ENCODE assay signal across 8 cellular contexts in the genomic region with DNA sequence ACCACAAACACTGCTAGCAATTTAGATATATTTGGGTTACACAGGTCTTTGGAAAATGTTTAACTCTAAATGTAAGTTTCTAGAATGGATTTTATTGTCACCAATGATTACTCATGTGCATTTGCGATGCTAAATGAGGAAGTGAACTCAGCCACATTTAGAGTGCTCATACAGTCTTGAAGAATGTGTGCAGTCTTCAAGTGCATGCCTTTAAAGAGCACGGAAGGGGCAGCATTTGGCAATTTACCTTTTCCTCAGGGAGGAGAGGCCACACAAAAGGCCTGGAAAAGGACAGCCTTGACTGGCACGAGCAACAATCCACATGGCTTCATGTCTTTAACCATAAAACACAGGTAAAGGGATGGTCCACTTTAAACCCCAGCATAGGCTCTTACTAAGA.
DNase-seq lines count a peak whose midpoint lies in the region; ATAC-seq and TF ChIP-seq lines count a peak whose summit lies in the region.

No MANE protein-coding gene starts in this region.

- H3K27ac ChIP-seq in DOHH2 (ENCODE audit: low read depth, low read length) (peak overlapping the region; percentile 48), tibial artery (peak overlapping the region; percentile 19 to 78)

- H3K36me3 Mint-ChIP-seq in activated T-helper 2 cell treated with anti-CD3 and anti-CD28 coated beads, Interferon-gamma antibody, Interleukin-2, Interleukin-4, amounts not matched to agents 10 μg/mL and 5 μg/mL and 100 μg/mL, durations not matched to agents 14 hours and 24 hours and 36 hours (ENCODE audit: low read depth): no peaks in the 10 kb centered on the region

- peaks cover 5% of the 10 kb centered on the region for H3K9me3 Mint-ChIP-seq in activated T-helper 2 cell treated with anti-CD3 and anti-CD28 coated beads, Interferon-gamma antibody, Interleukin-2, Interleukin-4, amounts not matched to agents 10 μg/mL and 5 μg/mL and 100 μg/mL, durations not matched to agents 14 hours and 24 hours and 36 hours

- H3K27me3 ChIP-seq in DOHH2 (ENCODE audit: control insufficient read depth, low read length): no peaks in the 10 kb centered on the region
- no peaks in the 10 kb centered on the region for H3K27me3 ChIP-seq in tibial artery

- ATAC-seq in GM21367 (IDR thresholded peaks at IDR 0.05; ENCODE audit: unreplicated experiment) (peak; percentile 79), HG03558 (IDR thresholded peaks at IDR 0.05; ENCODE audit: extremely low read depth, unreplicated experiment) (peak; percentile 81)

- no peak for DNase-seq in activated T-helper 2 cell treated with anti-CD3 and anti-CD28 coated beads, Interferon-gamma antibody, Interleukin-2, Interleukin-4, amounts not matched to agents 10 μg/mL and 5 μg/mL and 100 μg/mL, durations not matched to agents 14 hours and 24 hours and 36 hours (ENCODE audit: low spot score)
- DNase-seq in tibial artery (no peak), mesenteric fat pad (ENCODE audit: low spot score) (no peak), A172 (ENCODE audit: low spot score) (no peak), RKO (ENCODE audit: low spot score) (no peak)

- H3K4me3 ChIP-seq in DOHH2 (ENCODE audit: low read length): peak overlapping the region; percentile 28
- no peak overlapping the region for H3K4me3 ChIP-seq in tibial artery

- no peaks in the 10 kb centered on the region for H3K79me2 ChIP-seq in DOHH2 (ENCODE audit: control insufficient read depth, low read length)

- no peaks in the 10 kb centered on the region for H3K9me3 ChIP-seq in DOHH2 (ENCODE audit: control insufficient read depth, insufficient read depth, low read length)
- H3K9me3 ChIP-seq in tibial artery: no peaks in the 10 kb centered on the region

- peaks cover 44% of the 10 kb centered on the region for H3K4me1 ChIP-seq in DOHH2 (ENCODE audit: control insufficient read depth, low read length)
- peaks cover 0 to 50% (median 16%) of the 10 kb centered on the region in 4 donors for H3K4me1 ChIP-seq in tibial artery

- H3K36me3 ChIP-seq in DOHH2 (ENCODE audit: control insufficient read depth, low read length) (no peaks in the 10 kb centered on the region), tibial artery (no peaks in the 10 kb centered on the region)

- H3K4me2 ChIP-seq in DOHH2 (ENCODE audit: low read length): peak overlapping the region; percentile 59

- no peak overlapping the region for H3K4me3 Mint-ChIP-seq in activated T-helper 2 cell treated with anti-CD3 and anti-CD28 coated beads, Interferon-gamma antibody, Interleukin-2, Interleukin-4, amounts not matched to agents 10 μg/mL and 5 μg/mL and 100 μg/mL, durations not matched to agents 14 hours and 24 hours and 36 hours (ENCODE audit: low read depth)

- H3K9me2 ChIP-seq in DOHH2 (replicated peaks; ENCODE audit: control insufficient read depth, low read length): no peaks in the 10 kb centered on the region

- peak overlapping the region; percentile 50 for H3K27ac Mint-ChIP-seq in activated T-helper 2 cell treated with anti-CD3 and anti-CD28 coated beads, Interferon-gamma antibody, Interleukin-2, Interleukin-4, amounts not matched to agents 10 μg/mL and 5 μg/mL and 100 μg/mL, durations not matched to agents 14 hours and 24 hours and 36 hours

- intact Hi-C loops in activated T-helper 2 cell treated with anti-CD3 and anti-CD28 coated beads, Interferon-gamma antibody, Interleukin-2, Interleukin-4, amounts not matched to agents 10 μg/mL and 5 μg/mL and 100 μg/mL, durations not matched to agents 14 hours and 24 hours and 36 hours (cut with micrococcal nuclease): loop anchor here (10.0 kb wide), 1 partner anchor 735 kb away; no protein-coding TSS in a partner anchor
- intact Hi-C loops in tibial artery (cut with DNase I; ENCODE audit: low total_unique reads): no loop called here

- no peaks in the 10 kb centered on the region for H4K20me1 ChIP-seq in DOHH2 (ENCODE audit: control insufficient read depth, insufficient read depth, low read depth, low read length)

- no peak for TF ChIP-seq CTCF in DOHH2 (IDR thresholded peaks at IDR 0.05; ENCODE audit: low read depth, low read length, poor library complexity, severe bottlenecking)
- TF ChIP-seq CTCF in tibial artery (IDR thresholded peaks at IDR 0.05): no peak

- peaks cover 62% of the 10 kb centered on the region for H3K4me1 Mint-ChIP-seq in activated T-helper 2 cell treated with anti-CD3 and anti-CD28 coated beads, Interferon-gamma antibody, Interleukin-2, Interleukin-4, amounts not matched to agents 10 μg/mL and 5 μg/mL and 100 μg/mL, durations not matched to agents 14 hours and 24 hours and 36 hours (ENCODE audit: low read depth)

- H3K27me3 Mint-ChIP-seq in activated T-helper 2 cell treated with anti-CD3 and anti-CD28 coated beads, Interferon-gamma antibody, Interleukin-2, Interleukin-4, amounts not matched to agents 10 μg/mL and 5 μg/mL and 100 μg/mL, durations not matched to agents 14 hours and 24 hours and 36 hours (ENCODE audit: low read depth): no peaks in the 10 kb centered on the region

- peaks cover 3% of the 10 kb centered on the region for H3F3A ChIP-seq in DOHH2 (ENCODE audit: control insufficient read depth, insufficient read depth)
